ENCODE assay signal across 22 cellular contexts in genomic region chr6:43262000-43262779, GRCh38. TPM values are rescaled to one million over a fixed set of nuclear protein-coding genes. Genes with fewer than 3 reads are reported as not detected.
DNase-seq lines count a peak whose midpoint lies in the region; ATAC-seq, FAIRE-seq and TF ChIP-seq lines count a peak whose summit lies in the region.
"Had no signal": no experiment of that assay in that cellular context is flagged by ENCODE, and none has a peak within 500 bp of the region (broad histone marks: within the 10 kb centered on the region; RNA-seq: fewer than 3 reads in every experiment).

No MANE protein-coding gene starts in this region.

- no peak for TF ChIP-seq RAD21 in HepG2 (CRISPR knock-in tag; IDR thresholded peaks at IDR 0.05)

- no peak overlapping the region for H3K4ac ChIP-seq in trophoblast cell (ENCODE audit: low read depth, low read length)

- peak; percentile 57 for FAIRE-seq in HepG2 (lab: Jason Lieb, UNC)

- peaks cover 15% of the 10 kb centered on the region in 2 donors for H3K4me1 Mint-ChIP-seq in stimulated activated naive B cell treated with anti-CD40 and anti-IgM and Interleukin-4, amounts not matched to agents 10 μg/mL and 1 μg/mL and 100 μg/mL, for 72 hours
- H3K4me1 Mint-ChIP-seq: activated naive CD4-positive, alpha-beta T cell treated with anti-CD3 and anti-CD28 coated beads, Interleukin-2, amount 50 U/mL, for 24 hours had no signal

- peaks cover 76% of the 10 kb centered on the region for H3K4me1 ChIP-seq in HepG2 (ENCODE audit: insufficient read depth, low read length)
- peaks cover 0 to 23% (median 12%) of the 10 kb centered on the region in 4 donors for H3K4me1 ChIP-seq in right lobe of liver
- no peaks in the 10 kb centered on the region for H3K4me1 ChIP-seq in trophoblast cell (ENCODE audit: control insufficient read depth in 1 of 2, insufficient read depth in 2 of 2, low read length in 2 of 2)
- H3K4me1 ChIP-seq: BLaER1, SJSA1, suprapubic skin, uterus had no signal

- H3K27ac ChIP-seq in HepG2 (ENCODE audit: extremely low read length, insufficient read depth, low read length) (no peak overlapping the region), right lobe of liver (no peak overlapping the region), trophoblast cell (ENCODE audit: low read depth, low read length) (no peak overlapping the region)
- H3K27ac ChIP-seq: BLaER1, heart left ventricle, SJSA1, suprapubic skin, uterus had no signal

- POLR2A ChIA-PET in HepG2 (lab: Yijun Ruan, JAX) = interaction anchor here (0.8 to 20.0 kb wide), 8 partner anchors 15 to 97 kb away, joined by 3 to 314 read pairs (median 5); partner anchors contain the start of gene DNPH1

- peak overlapping the region; percentile 51 for H3K4me2 ChIP-seq in HepG2 (ENCODE audit: low read depth, low read length)
- no peak overlapping the region for H3K4me2 ChIP-seq in trophoblast cell (ENCODE audit: low read length)
- H3K4me2 ChIP-seq: BLaER1 had no signal

- H2AFZ ChIP-seq in HepG2 (ENCODE audit: low read length) = no peak overlapping the region
- H2AFZ ChIP-seq in trophoblast cell (ENCODE audit: insufficient read depth, low read length, poor library complexity) = no peak overlapping the region

- peaks cover 17 to 18% of the 10 kb centered on the region in 2 donors for H3K27me3 Mint-ChIP-seq in stimulated activated naive B cell treated with anti-CD40 and anti-IgM and Interleukin-4, amounts not matched to agents 10 μg/mL and 1 μg/mL and 100 μg/mL, for 72 hours
- H3K27me3 Mint-ChIP-seq: activated CD4-positive, alpha-beta T cell treated with anti-CD3 and anti-CD28 coated beads for 36 hours; activated naive CD4-positive, alpha-beta T cell treated with anti-CD3 and anti-CD28 coated beads, Interleukin-2, amount 50 U/mL, for 24 hours had no signal

- intact Hi-C loops in HepG2 (cut with micrococcal nuclease; ENCODE audit: unreplicated experiment) = loop anchor here (5.0 to 10.0 kb wide), 3 partner anchors 163 to 245 kb away; partner anchors contain the start of gene ABCC10
- intact Hi-C loops in right lobe of liver (cut with DNase I) = loop anchor here in 1 of 2 donors (10.0 kb wide), 1 partner anchor 93 kb away; no protein-coding TSS in a partner anchor

- no peaks in the 10 kb centered on the region for H3K79me1 ChIP-seq in trophoblast cell (ENCODE audit: low read length)

- CTCF ChIA-PET in HepG2 (lab: Yijun Ruan, JAX; ENCODE audit: low intra/inter-chr PET ratio, low total read pairs) = interaction anchor here (1.4 to 5.0 kb wide), 4 partner anchors 25 to 93 kb away, joined by 3 to 79 read pairs (median 24); partner anchors contain the start of gene DNPH1

- H3K9me3 ChIP-seq in HepG2 (ENCODE audit: low read length) (no peaks in the 10 kb centered on the region), right lobe of liver (no peaks in the 10 kb centered on the region), trophoblast cell (ENCODE audit: insufficient read depth, low read depth, low read length) (no peaks in the 10 kb centered on the region)
- H3K9me3 ChIP-seq: BLaER1, heart left ventricle, SJSA1, suprapubic skin, uterus had no signal

- H3K27ac Mint-ChIP-seq in stimulated activated naive B cell treated with anti-CD40 and anti-IgM and Interleukin-4, amounts not matched to agents 10 μg/mL and 1 μg/mL and 100 μg/mL, for 72 hours = peak overlapping the region; percentile 48
- H3K27ac Mint-ChIP-seq: activated CD4-positive, alpha-beta T cell treated with anti-CD3 and anti-CD28 coated beads for 36 hours; activated naive CD4-positive, alpha-beta T cell treated with anti-CD3 and anti-CD28 coated beads, Interleukin-2, amount 50 U/mL, for 24 hours; dendritic cell treated with granulocyte-macrophage colony-stimulating factor and Interleukin-4, amounts not matched to agents 40 ng/mL and 50 ng/mL, for 4 days; natural killer cell treated with Interleukin-12 subunit alpha and Interleukin-12 subunit beta and Interleukin-15 and Interleukin-18, amount 100 ng/mL, for 72 hours had no signal

- WGBS in HepG2 (ENCODE audit: low lambda C conversion rate) = 31% methylated on average over 11 of the region's 14 CpGs
- 69% methylated on average over 9 of the region's 14 CpGs for WGBS in right lobe of liver (ENCODE audit: insufficient coverage, low coverage, low lambda C conversion rate, missing lambda C conversion rate)
- no CpG with 5 or more reads among the region's 14 CpGs for WGBS in trophoblast cell (ENCODE audit: extremely low coverage, insufficient coverage, insufficient read length)

- no peak for TF ChIP-seq POLR2A in HepG2 (IDR thresholded peaks at IDR 0.05; ENCODE audit: insufficient read depth in 1 of 2, low read depth in 2 of 2, low read length in 2 of 2)
- no peak for TF ChIP-seq POLR2A in right lobe of liver (IDR thresholded peaks at IDR 0.05)

- H2AK5ac ChIP-seq in trophoblast cell (ENCODE audit: low read length) = no peak overlapping the region

- no peaks in the 10 kb centered on the region for H3K36me3 Mint-ChIP-seq in stimulated activated naive B cell treated with anti-CD40 and anti-IgM and Interleukin-4, amounts not matched to agents 10 μg/mL and 1 μg/mL and 100 μg/mL, for 72 hours
- H3K36me3 Mint-ChIP-seq: activated naive CD4-positive, alpha-beta T cell treated with anti-CD3 and anti-CD28 coated beads, Interleukin-2, amount 50 U/mL, for 24 hours; natural killer cell treated with Interleukin-12 subunit alpha and Interleukin-12 subunit beta and Interleukin-15 and Interleukin-18, amount 100 ng/mL, for 72 hours had no signal

- H3K27me3 ChIP-seq in HepG2 (ENCODE audit: control insufficient read depth in 1 of 2, insufficient read depth in 2 of 2, low read length in 2 of 2) (peaks cover 2 to 15% of the 10 kb centered on the region in 2 experiments; a peak in 4 of 5 replicates), right lobe of liver (no peaks in the 10 kb centered on the region), trophoblast cell (ENCODE audit: insufficient read depth, low read length) (no peaks in the 10 kb centered on the region)
- H3K27me3 ChIP-seq: BLaER1, heart left ventricle, uterus had no signal

- H3K9me3 Mint-ChIP-seq in stimulated activated naive B cell treated with anti-CD40 and anti-IgM and Interleukin-4, amounts not matched to agents 10 μg/mL and 1 μg/mL and 100 μg/mL, for 72 hours = no peaks in the 10 kb centered on the region
- H3K9me3 Mint-ChIP-seq: activated naive CD4-positive, alpha-beta T cell treated with anti-CD3 and anti-CD28 coated beads, Interleukin-2, amount 50 U/mL, for 24 hours; dendritic cell treated with granulocyte-macrophage colony-stimulating factor and Interleukin-4, amounts not matched to agents 40 ng/mL and 50 ng/mL, for 4 days; natural killer cell treated with Interleukin-12 subunit alpha and Interleukin-12 subunit beta and Interleukin-15 and Interleukin-18, amount 100 ng/mL, for 72 hours had no signal

- no peak overlapping the region for H4K8ac ChIP-seq in trophoblast cell (ENCODE audit: low read depth, low read length)

- DNase-seq in HepG2 (ENCODE audit: low spot score) (peak; percentile 61), right lobe of liver (no peak), fibroblast of peridontal ligament (ENCODE audit: extremely low read depth) (peak; percentile 5), NCI-H774 (lab: John Stamatoyannopoulos, UW) (no peak), trophoblast cell (no peak)
- DNase-seq in stimulated activated naive B cell treated with anti-CD40 and anti-IgM and Interleukin-4, amounts not matched to agents 10 μg/mL and 1 μg/mL and 100 μg/mL, for 72 hours = no peak
- DNase-seq: activated CD4-positive, alpha-beta T cell treated with anti-CD3 and anti-CD28 coated beads for 36 hours; caudate nucleus; NCI-H1105; NCI-H2029; NK-92 treated with Interleukin-12 subunit alpha and Interleukin-12 subunit beta, amount 100 ng/mL, for 24 hours; T-helper 1 cell; uterus had no signal

- no peak overlapping the region for H4K91ac ChIP-seq in trophoblast cell (ENCODE audit: low read depth, low read length)

- H3K79me2 ChIP-seq in HepG2 (ENCODE audit: insufficient read depth, low read length) (no peaks in the 10 kb centered on the region), trophoblast cell (ENCODE audit: control insufficient read depth, insufficient read depth, low read length, poor library complexity) (no peaks in the 10 kb centered on the region)

- H3K36me3 ChIP-seq in HepG2 (replicated peaks in 1 of 2; ENCODE audit: control insufficient read depth in 1 of 2, insufficient read depth in 2 of 2, low read length in 2 of 2) (no peaks in the 10 kb centered on the region), right lobe of liver (no peaks in the 10 kb centered on the region), trophoblast cell (ENCODE audit: control insufficient read depth in 1 of 2, insufficient read depth in 2 of 2, low read length in 2 of 2) (no peaks in the 10 kb centered on the region)
- H3K36me3 ChIP-seq: BLaER1, heart left ventricle, SJSA1, suprapubic skin, uterus had no signal

- TF ChIP-seq CTCF in HepG2 (CRISPR knock-in tag; IDR thresholded peaks at IDR 0.05) = 0 out of 2 replicates have a peak, but pooled peaks have one; percentile 16
- TF ChIP-seq CTCF in right lobe of liver (IDR thresholded peaks at IDR 0.05) = no peak

- no peak overlapping the region for H3K18ac ChIP-seq in trophoblast cell (ENCODE audit: low read length)

- H3K4me3 Mint-ChIP-seq in stimulated activated naive B cell treated with anti-CD40 and anti-IgM and Interleukin-4, amounts not matched to agents 10 μg/mL and 1 μg/mL and 100 μg/mL, for 72 hours = no peak overlapping the region
- H3K4me3 Mint-ChIP-seq: activated CD4-positive, alpha-beta T cell treated with anti-CD3 and anti-CD28 coated beads for 36 hours; activated naive CD4-positive, alpha-beta T cell treated with anti-CD3 and anti-CD28 coated beads, Interleukin-2, amount 50 U/mL, for 24 hours; dendritic cell treated with granulocyte-macrophage colony-stimulating factor and Interleukin-4, amounts not matched to agents 40 ng/mL and 50 ng/mL, for 4 days; natural killer cell treated with Interleukin-12 subunit alpha and Interleukin-12 subunit beta and Interleukin-15 and Interleukin-18, amount 100 ng/mL, for 72 hours had no signal

- H3K14ac ChIP-seq in trophoblast cell (ENCODE audit: low read length) = no peak overlapping the region

- H4K12ac ChIP-seq in trophoblast cell (ENCODE audit: low read depth, low read length) = no peak overlapping the region

- peak; percentile 38 for ATAC-seq in HepG2
- no peak for ATAC-seq in right lobe of liver
- ATAC-seq in stimulated activated naive B cell treated with anti-CD40 and anti-IgM and Interleukin-4, amounts not matched to agents 10 μg/mL and 1 μg/mL and 100 μg/mL, for 72 hours (replicated peaks) = no peak
- ATAC-seq: activated CD4-positive, alpha-beta T cell treated with anti-CD3 and anti-CD28 coated beads for 36 hours; Panc1 had no signal

- no peak overlapping the region for H3K23ac ChIP-seq in trophoblast cell (ENCODE audit: low read length)

- H2BK12ac ChIP-seq in trophoblast cell (ENCODE audit: low read length) = no peak overlapping the region

- no peak overlapping the region for H2BK120ac ChIP-seq in trophoblast cell (ENCODE audit: insufficient read depth, low read length, poor library complexity)

- H3K4me3 ChIP-seq in HepG2 (replicated peaks in 1 of 3; ENCODE audit: insufficient read depth in 1 of 3, low read depth in 2 of 3, low read length in 3 of 3) (peak overlapping the region in 1 of 3 experiments; percentile 6; a peak in 1 of 6 replicates), right lobe of liver (no peak overlapping the region), trophoblast cell (ENCODE audit: low read depth, low read length) (no peak overlapping the region)
- H3K4me3 ChIP-seq: BLaER1, heart left ventricle, SJSA1, suprapubic skin, uterus had no signal

- H3K9ac ChIP-seq in HepG2 (ENCODE audit: insufficient read depth, low read depth, low read length) (no peak overlapping the region), trophoblast cell (ENCODE audit: low read length) (no peak overlapping the region)
- H3K9ac ChIP-seq: BLaER1 had no signal

- no TSS peak for BruUV-seq in HepG2 (replicated peaks; lab: Mats Ljungman, UMichigan)

- in situ Hi-C loops in HepG2 (cut with HindIII; ENCODE audit: extremely low pct_ligation_motif_present, low pct_unique_long_range_greater_than_20kb) = loop anchor here (5.0 kb wide), 3 partner anchors 70 to 235 kb away; no protein-coding TSS in a partner anchor

- H4K20me1 ChIP-seq in HepG2 (ENCODE audit: insufficient read depth, low read length) = no peaks in the 10 kb centered on the region
- H4K20me1 ChIP-seq: BLaER1 had no signal

- TF ChIP-seq EP300 in HepG2 (IDR thresholded peaks at IDR 0.05; ENCODE audit: low read depth in 2 of 2, low read length in 2 of 2) (peak in 1 of 2 experiments; percentile 66; a peak in 1 of 4 replicates), HepG2 (CRISPR knock-in tag; IDR thresholded peaks at IDR 0.05; ENCODE audit: borderline replicate concordance) (peak; percentile 48)

- H2BK5ac ChIP-seq in trophoblast cell (ENCODE audit: low read depth, low read length, poor library complexity) = no peak overlapping the region

RNA-seq across cellular contexts. Expression of gene TTBK1, which starts 18.9 kb away (rescaled TPM):
- total RNA-seq in HepG2 (2016; rRNA removed; fragmentation: Illumina TruSeq; extraction: Trizol) (0.10 and 0.33 TPM in 2 replicates), right lobe of liver (1 to 10 TPM in 2 of 6 experiments, under 1 TPM in 4; 0.83 to 1.6 (median 0.87) TPM)
- total RNA-seq in HepG2 (2016; cell fraction: cytosol; rRNA removed; fragmentation: Illumina TruSeq; extraction: Trizol; ENCODE audit: low read depth) = 0.18 and 0.20 TPM in 2 replicates
- 0.13 and 0.32 TPM in 2 replicates for total RNA-seq in HepG2 (2016; cell fraction: insoluble cytoplasmic fraction; rRNA removed; fragmentation: Illumina TruSeq; extraction: Trizol)
- total RNA-seq in HepG2 (2016; cell fraction: membrane; rRNA removed; fragmentation: Illumina TruSeq; extraction: Trizol) = 0.25 and 0.28 TPM in 2 replicates
- total RNA-seq in HepG2 (2016; cell fraction: nucleus; rRNA removed; fragmentation: Illumina TruSeq; extraction: Trizol) = 0.47 TPM in 2 replicates
- 0.24 and 0.50 TPM in 2 replicates for polyA plus RNA-seq in HepG2 (2011; rRNA removed)
- polyA plus RNA-seq in HepG2 (2011; cell fraction: cytosol; rRNA removed) = 0.09 and 0.10 TPM in 2 replicates
- polyA plus RNA-seq in HepG2 (2011; cell fraction: nucleus; rRNA removed) = 1.4 and 2.2 TPM in 2 replicates
- polyA plus RNA-seq in HepG2 (2012) = 0.53 and 0.62 TPM in 2 replicates
- polyA plus RNA-seq in HepG2 (2016; cell fraction: cytosol; fragmentation: Illumina TruSeq; extraction: Trizol; ENCODE audit: low read depth) = not detected in 2 replicates
- polyA plus RNA-seq in HepG2 (2016; cell fraction: insoluble cytoplasmic fraction; fragmentation: Illumina TruSeq; extraction: Trizol; ENCODE audit: low read depth) = 0.19 TPM in 2 replicates
- 0.06 and 0.07 TPM in 2 replicates for polyA plus RNA-seq in HepG2 (2016; cell fraction: membrane; fragmentation: Illumina TruSeq; extraction: Trizol; ENCODE audit: low read depth)
- polyA plus RNA-seq in HepG2 (2016; cell fraction: nucleus; fragmentation: Illumina TruSeq; extraction: Trizol; ENCODE audit: insufficient read depth, low read depth) = 0.84 and 0.86 TPM in 2 replicates
- 1.2 TPM in 1 of 2 replicates, not detected in the other for polyA minus RNA-seq in HepG2 (2011; rRNA and poly(A)+ RNA removed; ENCODE audit: low replicate concordance)
- polyA minus RNA-seq in HepG2 (2011; cell fraction: cytosol; rRNA and poly(A)+ RNA removed) = 0.18 and 0.49 TPM in 2 replicates
- 1.4 and 1.7 TPM in 2 replicates for polyA minus RNA-seq in HepG2 (2011; cell fraction: nucleus; rRNA and poly(A)+ RNA removed)
- polyA plus RNA-seq in trophoblast cell (2013) = 0.01 TPM in 2 replicates
- total RNA-seq: A673, SJSA1, suprapubic skin had no signal

RNA-seq across cellular contexts. Expression of gene DNPH1, which starts 32.9 kb away (rescaled TPM):
- total RNA-seq in HepG2 (2016; rRNA removed; fragmentation: Illumina TruSeq; extraction: Trizol) (75.0 and 75.1 TPM in 2 replicates), right lobe of liver (100 to 1,000 TPM in 2 of 6 experiments, 10 to 100 TPM in 4; 50.7 to 107 (median 62.4) TPM)
- 50.9 and 56.3 TPM in 2 replicates for total RNA-seq in HepG2 (2016; cell fraction: cytosol; rRNA removed; fragmentation: Illumina TruSeq; extraction: Trizol; ENCODE audit: low read depth)
- total RNA-seq in HepG2 (2016; cell fraction: insoluble cytoplasmic fraction; rRNA removed; fragmentation: Illumina TruSeq; extraction: Trizol) = 75.1 and 81.5 TPM in 2 replicates
- 52.3 and 60.5 TPM in 2 replicates for total RNA-seq in HepG2 (2016; cell fraction: membrane; rRNA removed; fragmentation: Illumina TruSeq; extraction: Trizol)
- 31.4 and 33.7 TPM in 2 replicates for total RNA-seq in HepG2 (2016; cell fraction: nucleus; rRNA removed; fragmentation: Illumina TruSeq; extraction: Trizol)
- 56.5 and 65.8 TPM in 2 replicates for polyA plus RNA-seq in HepG2 (2011; rRNA removed)
- polyA plus RNA-seq in HepG2 (2011; cell fraction: cytosol; rRNA removed) = 106 and 143 TPM in 2 replicates
- 62.4 and 67.4 TPM in 2 replicates for polyA plus RNA-seq in HepG2 (2011; cell fraction: nucleus; rRNA removed)
- 43.1 and 47.9 TPM in 2 replicates for polyA plus RNA-seq in HepG2 (2012)
- polyA plus RNA-seq in HepG2 (2016; cell fraction: cytosol; fragmentation: Illumina TruSeq; extraction: Trizol; ENCODE audit: low read depth) = 62.6 and 68.8 TPM in 2 replicates
- polyA plus RNA-seq in HepG2 (2016; cell fraction: insoluble cytoplasmic fraction; fragmentation: Illumina TruSeq; extraction: Trizol; ENCODE audit: low read depth) = 76.7 and 82.8 TPM in 2 replicates
- 47.1 and 47.7 TPM in 2 replicates for polyA plus RNA-seq in HepG2 (2016; cell fraction: membrane; fragmentation: Illumina TruSeq; extraction: Trizol; ENCODE audit: low read depth)
- 66.2 and 72.5 TPM in 2 replicates for polyA plus RNA-seq in HepG2 (2016; cell fraction: nucleus; fragmentation: Illumina TruSeq; extraction: Trizol; ENCODE audit: insufficient read depth, low read depth)
- polyA minus RNA-seq in HepG2 (2011; rRNA and poly(A)+ RNA removed; ENCODE audit: low replicate concordance) = 38.8 and 62.4 TPM in 2 replicates
- polyA minus RNA-seq in HepG2 (2011; cell fraction: cytosol; rRNA and poly(A)+ RNA removed) = 10.5 and 15.4 TPM in 2 replicates
- polyA minus RNA-seq in HepG2 (2011; cell fraction: nucleus; rRNA and poly(A)+ RNA removed) = 15.3 and 16.7 TPM in 2 replicates
- 29.4 and 33.8 TPM in 2 replicates for polyA plus RNA-seq in trophoblast cell (2013)

RNA-seq across cellular contexts. Expression of gene SLC22A7, which starts 35.9 kb away (rescaled TPM):
- total RNA-seq in HepG2 (2016; rRNA removed; fragmentation: Illumina TruSeq; extraction: Trizol) (8.6 and 22.6 TPM in 2 replicates), right lobe of liver (100 to 1,000 TPM; 145 to 348 (median 185) TPM)
- total RNA-seq in HepG2 (2016; cell fraction: cytosol; rRNA removed; fragmentation: Illumina TruSeq; extraction: Trizol; ENCODE audit: low read depth) = 5.3 and 5.4 TPM in 2 replicates
- 8.5 and 22.3 TPM in 2 replicates for total RNA-seq in HepG2 (2016; cell fraction: insoluble cytoplasmic fraction; rRNA removed; fragmentation: Illumina TruSeq; extraction: Trizol)
- total RNA-seq in HepG2 (2016; cell fraction: membrane; rRNA removed; fragmentation: Illumina TruSeq; extraction: Trizol) = 9.0 and 9.1 TPM in 2 replicates
- 20.9 and 25.8 TPM in 2 replicates for total RNA-seq in HepG2 (2016; cell fraction: nucleus; rRNA removed; fragmentation: Illumina TruSeq; extraction: Trizol)
- polyA plus RNA-seq in HepG2 (2011; rRNA removed) = 5.3 and 12.3 TPM in 2 replicates
- polyA plus RNA-seq in HepG2 (2011; cell fraction: cytosol; rRNA removed) = 7.0 and 7.8 TPM in 2 replicates
- 34.4 and 48.4 TPM in 2 replicates for polyA plus RNA-seq in HepG2 (2011; cell fraction: nucleus; rRNA removed)
- polyA plus RNA-seq in HepG2 (2012) = 18.9 and 34.7 TPM in 2 replicates
- polyA plus RNA-seq in HepG2 (2016; cell fraction: cytosol; fragmentation: Illumina TruSeq; extraction: Trizol; ENCODE audit: low read depth) = 3.2 and 3.5 TPM in 2 replicates
- 5.5 and 6.2 TPM in 2 replicates for polyA plus RNA-seq in HepG2 (2016; cell fraction: insoluble cytoplasmic fraction; fragmentation: Illumina TruSeq; extraction: Trizol; ENCODE audit: low read depth)
- polyA plus RNA-seq in HepG2 (2016; cell fraction: membrane; fragmentation: Illumina TruSeq; extraction: Trizol; ENCODE audit: low read depth) = 4.5 and 5.7 TPM in 2 replicates
- polyA plus RNA-seq in HepG2 (2016; cell fraction: nucleus; fragmentation: Illumina TruSeq; extraction: Trizol; ENCODE audit: insufficient read depth, low read depth) = 39.6 and 40.3 TPM in 2 replicates
- 22.0 TPM in 1 of 2 replicates, not detected in the other for polyA minus RNA-seq in HepG2 (2011; rRNA and poly(A)+ RNA removed; ENCODE audit: low replicate concordance)
- polyA minus RNA-seq in HepG2 (2011; cell fraction: cytosol; rRNA and poly(A)+ RNA removed) = 3.6 and 5.1 TPM in 2 replicates
- 7.0 and 12.7 TPM in 2 replicates for polyA minus RNA-seq in HepG2 (2011; cell fraction: nucleus; rRNA and poly(A)+ RNA removed)
- polyA plus RNA-seq in trophoblast cell (2013) = not detected in 2 replicates
- total RNA-seq: A673; activated CD4-positive, alpha-beta T cell treated with anti-CD3 and anti-CD28 coated beads for 36 hours; natural killer cell treated with Interleukin-12 subunit alpha and Interleukin-12 subunit beta and Interleukin-15 and Interleukin-18, amount 100 ng/mL, for 72 hours; SJSA1; suprapubic skin; uterus had no signal

RNA-seq across cellular contexts. Expression of gene CRIP3, which starts 46.4 kb away (rescaled TPM):
- total RNA-seq in HepG2 (2016; rRNA removed; fragmentation: Illumina TruSeq; extraction: Trizol) = 3.5 and 6.3 TPM in 2 replicates
- 2.7 and 2.9 TPM in 2 replicates for total RNA-seq in HepG2 (2016; cell fraction: cytosol; rRNA removed; fragmentation: Illumina TruSeq; extraction: Trizol; ENCODE audit: low read depth)
- 5.5 and 7.0 TPM in 2 replicates for total RNA-seq in HepG2 (2016; cell fraction: insoluble cytoplasmic fraction; rRNA removed; fragmentation: Illumina TruSeq; extraction: Trizol)
- 1.7 and 2.6 TPM in 2 replicates for total RNA-seq in HepG2 (2016; cell fraction: membrane; rRNA removed; fragmentation: Illumina TruSeq; extraction: Trizol)
- 6.1 and 7.0 TPM in 2 replicates for total RNA-seq in HepG2 (2016; cell fraction: nucleus; rRNA removed; fragmentation: Illumina TruSeq; extraction: Trizol)
- polyA plus RNA-seq in HepG2 (2011; rRNA removed) = 9.3 and 14.2 TPM in 2 replicates
- 4.5 and 5.1 TPM in 2 replicates for polyA plus RNA-seq in HepG2 (2011; cell fraction: cytosol; rRNA removed)
- polyA plus RNA-seq in HepG2 (2011; cell fraction: nucleus; rRNA removed) = 31.5 and 46.2 TPM in 2 replicates
- 12.7 and 16.4 TPM in 2 replicates for polyA plus RNA-seq in HepG2 (2012)
- 0.99 and 1.7 TPM in 2 replicates for polyA plus RNA-seq in HepG2 (2016; cell fraction: cytosol; fragmentation: Illumina TruSeq; extraction: Trizol; ENCODE audit: low read depth)
- polyA plus RNA-seq in HepG2 (2016; cell fraction: insoluble cytoplasmic fraction; fragmentation: Illumina TruSeq; extraction: Trizol; ENCODE audit: low read depth) = 4.1 and 5.4 TPM in 2 replicates
- polyA plus RNA-seq in HepG2 (2016; cell fraction: membrane; fragmentation: Illumina TruSeq; extraction: Trizol; ENCODE audit: low read depth) = 1.9 and 2.3 TPM in 2 replicates
- 13.1 and 18.7 TPM in 2 replicates for polyA plus RNA-seq in HepG2 (2016; cell fraction: nucleus; fragmentation: Illumina TruSeq; extraction: Trizol; ENCODE audit: insufficient read depth, low read depth)
- polyA minus RNA-seq in HepG2 (2011; rRNA and poly(A)+ RNA removed; ENCODE audit: low replicate concordance) = 8.2 TPM in 1 of 2 replicates, not detected in the other
- 1.4 and 2.5 TPM in 2 replicates for polyA minus RNA-seq in HepG2 (2011; cell fraction: cytosol; rRNA and poly(A)+ RNA removed)
- 7.5 and 14.4 TPM in 2 replicates for polyA minus RNA-seq in HepG2 (2011; cell fraction: nucleus; rRNA and poly(A)+ RNA removed)
- 1 to 10 TPM; 2.1 to 7.9 (median 5.2) TPM for total RNA-seq in right lobe of liver
- polyA plus RNA-seq in trophoblast cell (2013) = 0.19 and 0.82 TPM in 2 replicates
- total RNA-seq: SJSA1 had no signal

Comparison
In these comparisons a context has a peak if more than half of its experiments do, and no peak if none do; other contexts are left out.
1. DNase-seq: peak in HepG2 (single experiment) and fibroblast of peridontal ligament (single experiment); none in right lobe of liver (0 of 3), stimulated activated naive B cell treated with anti-CD40 and anti-IgM and Interleukin-4, amounts not matched to agents 10 μg/mL and 1 μg/mL and 100 μg/mL, for 72 hours (single experiment), NCI-H774 (single experiment) and trophoblast cell (0 of 2).